Comparison of ENCODE assay signal across 34 cellular contexts in the genomic region with DNA sequence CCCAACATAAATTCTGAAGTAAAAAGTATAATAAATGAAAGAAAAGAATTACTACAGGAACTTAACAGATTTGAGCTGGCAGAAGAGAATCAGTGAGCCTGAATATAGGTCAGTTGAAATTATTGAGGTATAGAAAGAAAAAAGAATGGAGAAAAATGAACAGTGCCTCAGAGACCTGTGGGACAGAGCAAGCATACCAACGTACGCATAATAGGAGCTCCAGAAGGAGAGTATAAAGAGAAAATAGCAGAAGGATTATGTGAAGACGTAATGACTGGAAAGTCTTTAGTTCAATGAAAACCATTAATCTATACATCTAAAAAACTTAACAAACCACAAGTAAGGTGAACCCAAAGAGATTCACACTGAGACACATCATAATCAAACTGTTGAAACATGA.
"Had no signal": no experiment of that assay in that cellular context is flagged by ENCODE, and none has a peak within 500 bp of the region (broad histone marks: within the 10 kb centered on the region; RNA-seq: fewer than 3 reads in every experiment).

No MANE protein-coding gene starts in this region.

- H3K4me3 ChIP-seq: MG63 had no signal

- H3K27ac ChIP-seq: KMS-11 had no signal

- H3K27me3 ChIP-seq: MG63 had no signal

- H3K9ac ChIP-seq: KMS-11 had no signal

- H3K4me2 ChIP-seq: KMS-11 had no signal

- DNase-seq: Karpas-422, Kasumi-1, MG63, MM.1S, MV-4-11, NCI-H1048, NCI-H1092, NCI-H1092 treated with DMSO at 0.1 percent for 48 hours, NCI-H1105, NCI-H1105 treated with DMSO at 0.1 percent for 48 hours, NCI-H1417, NCI-H1417 treated with DMSO at 0.1 percent for 48 hours, NCI-H1436, NCI-H1436 treated with DMSO at 0.1 percent for 48 hours, NCI-H146, NCI-H1694, NCI-H1694 treated with DMSO at 0.1 percent for 48 hours, NCI-H187, NCI-H187 treated with DMSO at 0.1 percent for 48 hours, NCI-H1930, NCI-H2029, NCI-H2029 treated with DMSO at 0.1 percent for 48 hours, NCI-H2081, NCI-H2081 treated with DMSO at 0.1 percent for 48 hours, NCI-H2107, NCI-H2171, NCI-H2171 treated with DMSO at 0.1 percent for 48 hours, NCI-H2227 treated with DMSO at 0.1 percent for 48 hours, NCI-H226, NCI-H345, NCI-H446, NCI-H446 treated with DMSO at 0.1 percent for 48 hours, NCI-H510A had no signal

- H3K36me3 ChIP-seq: MG63 had no signal
